ENCODE assay signal across 31 cellular contexts in the genomic region with DNA sequence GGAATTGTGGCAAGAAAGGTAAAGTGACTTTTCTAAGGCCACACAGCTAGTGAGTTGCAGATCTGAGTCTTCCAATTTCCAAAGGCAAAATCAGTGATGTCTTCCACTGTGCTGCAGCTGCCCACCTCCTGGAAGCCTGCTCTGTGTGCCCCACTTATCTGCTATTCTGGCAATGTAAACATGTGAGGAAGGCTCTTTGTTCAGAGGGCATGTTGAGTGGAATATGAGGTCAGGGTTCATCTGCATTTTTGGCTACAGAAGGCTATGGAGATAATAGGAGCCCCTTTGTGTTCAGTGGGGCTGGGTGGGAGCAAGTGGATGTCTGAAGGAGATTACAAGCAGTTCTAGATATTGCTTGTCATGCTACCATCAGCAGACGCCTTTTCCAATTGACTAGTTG.
DNase-seq lines count a peak whose midpoint lies in the region; ATAC-seq, FAIRE-seq and TF ChIP-seq lines count a peak whose summit lies in the region.
"Had no signal": no experiment of that assay in that cellular context is flagged by ENCODE, and none has a peak within 500 bp of the region (broad histone marks: within the 10 kb centered on the region; RNA-seq: fewer than 3 reads in every experiment).

No MANE protein-coding gene starts in this region.

- H3K4me3 Mint-ChIP-seq in HFFc6: no peak overlapping the region
- H3K4me3 Mint-ChIP-seq: activated CD4-positive, alpha-beta T cell treated with anti-CD3 and anti-CD28 coated beads for 36 hours; activated CD8-positive, alpha-beta T cell treated with anti-CD3 and anti-CD28 coated beads, Interleukin-2, amount 10 ng/mL, durations not matched to agents 7 days and 5 days; activated naive CD8-positive, alpha-beta T cell treated with anti-CD3 and anti-CD28 coated beads for 36 hours; CD14-positive monocyte; central memory CD8-positive, alpha-beta T cell; dendritic cell treated with granulocyte-macrophage colony-stimulating factor and Interleukin-4, amounts not matched to agents 40 ng/mL and 50 ng/mL, for 4 days; endodermal cell; neural progenitor cell; stimulated activated naive B cell treated with anti-CD40 and anti-IgM and Interleukin-4, amounts not matched to agents 10 μg/mL and 1 μg/mL and 100 μg/mL, for 72 hours; T-helper 2 cell treated with Interferon-gamma antibody and Interleukin-4, amounts not matched to agents 5 μg/mL and 100 μg/mL, for 36 hours had no signal

- BruUV-seq in HepG2 (replicated peaks; lab: Mats Ljungman, UMichigan): no TSS peak

- no peak overlapping the region for H3K9ac ChIP-seq in HepG2 (ENCODE audit: insufficient read depth, low read depth, low read length)
- H3K9ac ChIP-seq: neural progenitor cell had no signal

- H3K4me3 ChIP-seq in HepG2 (replicated peaks in 1 of 3; ENCODE audit: insufficient read depth in 1 of 3, low read depth in 2 of 3, low read length in 3 of 3): no peak overlapping the region
- H3K4me3 ChIP-seq: hepatocyte, neural progenitor cell, right lobe of liver, upper lobe of right lung had no signal

- FAIRE-seq in HepG2 (lab: Jason Lieb, UNC): peak; percentile 40
- FAIRE-seq: astrocyte, G401.6, H1 had no signal

- no peaks in the 10 kb centered on the region for H4K20me1 ChIP-seq in HepG2 (ENCODE audit: insufficient read depth, low read length)

- TF ChIP-seq CTCF in HepG2 (CRISPR knock-in tag; IDR thresholded peaks at IDR 0.05): 0 out of 2 replicates have a peak, but pooled peaks have one; percentile 4
- TF ChIP-seq CTCF in HFFc6 (IDR thresholded peaks at IDR 0.05): no peak

- no peaks in the 10 kb centered on the region for H3K36me3 ChIP-seq in HepG2 (replicated peaks in 1 of 2; ENCODE audit: control insufficient read depth in 1 of 2, insufficient read depth in 2 of 2, low read length in 2 of 2)
- H3K36me3 ChIP-seq: neural progenitor cell, right lobe of liver, upper lobe of right lung had no signal

- peak overlapping the region; percentile 44 for H3K27ac ChIP-seq in HepG2 (ENCODE audit: extremely low read length, insufficient read depth, low read length)
- H3K27ac ChIP-seq: hepatocyte, neural progenitor cell, right lobe of liver, upper lobe of right lung had no signal

- no peak overlapping the region for H3K27ac Mint-ChIP-seq in HFFc6
- H3K27ac Mint-ChIP-seq: activated CD4-positive, alpha-beta T cell treated with anti-CD3 and anti-CD28 coated beads for 36 hours; activated CD8-positive, alpha-beta T cell treated with anti-CD3 and anti-CD28 coated beads, Interleukin-2, amount 10 ng/mL, durations not matched to agents 7 days and 5 days; activated naive CD8-positive, alpha-beta T cell treated with anti-CD3 and anti-CD28 coated beads for 36 hours; CD14-positive monocyte; dendritic cell treated with granulocyte-macrophage colony-stimulating factor and Interleukin-4, amounts not matched to agents 40 ng/mL and 50 ng/mL, for 4 days; endodermal cell; neural progenitor cell; stimulated activated naive B cell treated with anti-CD40 and anti-IgM and Interleukin-4, amounts not matched to agents 10 μg/mL and 1 μg/mL and 100 μg/mL, for 72 hours; T-helper 2 cell treated with Interferon-gamma antibody and Interleukin-4, amounts not matched to agents 5 μg/mL and 100 μg/mL, for 36 hours had no signal

- intact Hi-C loops in HepG2 (cut with micrococcal nuclease; ENCODE audit: unreplicated experiment): loop anchor here (1.0 to 5.0 kb wide), 4 partner anchors 36 to 121 kb away; no protein-coding TSS in a partner anchor

- CTCF ChIA-PET in HepG2 (lab: Yijun Ruan, JAX; ENCODE audit: low intra/inter-chr PET ratio, low total read pairs): no interaction called here

- peak; percentile 90 for DNase-seq in DMS79 (lab: John Stamatoyannopoulos, UW)
- DNase-seq in NCI-H146 treated with DMSO at 0.1 percent for 48 hours (lab: John Stamatoyannopoulos, UW; ENCODE audit: unreplicated experiment): peak; percentile 96
- DNase-seq in NCI-H345 treated with DMSO at 0.1 percent for 48 hours (lab: John Stamatoyannopoulos, UW; ENCODE audit: unreplicated experiment): peak; percentile 72
- peak; percentile 80 for DNase-seq in HepG2 (ENCODE audit: low spot score)
- DNase-seq in NK-92 (lab: John Stamatoyannopoulos, UW; ENCODE audit: unreplicated experiment): no peak
- DNase-seq in HFFc6: no peak
- DNase-seq: activated CD4-positive, alpha-beta T cell treated with anti-CD3 and anti-CD28 coated beads for 36 hours; activated CD8-positive, alpha-beta T cell treated with anti-CD3 and anti-CD28 coated beads, Interleukin-2, amount 10 ng/mL, durations not matched to agents 7 days and 5 days; activated naive CD8-positive, alpha-beta T cell treated with anti-CD3 and anti-CD28 coated beads for 36 hours; endodermal cell; foreskin fibroblast; IMR-90; OCI-M1; posterior cingulate gyrus; right lobe of liver; stimulated activated CD4-positive, alpha-beta T cell treated with anti-CD3 and anti-CD28 coated beads, Interleukin-12 subunit alpha, Interleukin-12 subunit beta, amount 100 ng/mL, for 4 hours; stimulated activated CD4-positive, alpha-beta T cell treated with anti-CD3 and anti-CD28 coated beads, Interleukin-4, amount 100 ng/mL, for 4 hours; stimulated activated naive B cell treated with anti-CD40 and anti-IgM and Interleukin-4, amounts not matched to agents 10 μg/mL and 1 μg/mL and 100 μg/mL, for 72 hours; upper lobe of right lung had no signal

- ATAC-seq in HepG2: peak; percentile 84
- ATAC-seq in HG02610 (IDR thresholded peaks at IDR 0.05; ENCODE audit: unreplicated experiment): no peak
- ATAC-seq: activated CD4-positive, alpha-beta T cell treated with anti-CD3 and anti-CD28 coated beads for 36 hours; activated CD8-positive, alpha-beta T cell treated with anti-CD3 and anti-CD28 coated beads, Interleukin-2, amount 10 ng/mL, durations not matched to agents 7 days and 5 days; esophagus mucosa; Right ventricle myocardium inferior; stimulated activated naive B cell treated with anti-CD40 and anti-IgM and Interleukin-4, amounts not matched to agents 10 μg/mL and 1 μg/mL and 100 μg/mL, for 72 hours; upper lobe of right lung had no signal

- no peaks in the 10 kb centered on the region; the same call in 1 of the 2 replicates for H3K27me3 Mint-ChIP-seq in HFFc6 (ENCODE audit: insufficient read depth)

- H3K4me2 ChIP-seq in HepG2 (ENCODE audit: low read depth, low read length): peak overlapping the region; percentile 50
- H3K4me2 ChIP-seq: hepatocyte, neural progenitor cell had no signal

- no peaks in the 10 kb centered on the region for H3K4me1 Mint-ChIP-seq in HFFc6 (ENCODE audit: low read depth)
- H3K4me1 Mint-ChIP-seq: activated CD4-positive, alpha-beta T cell treated with anti-CD3 and anti-CD28 coated beads for 36 hours; activated naive CD8-positive, alpha-beta T cell treated with anti-CD3 and anti-CD28 coated beads for 36 hours; CD14-positive monocyte; central memory CD8-positive, alpha-beta T cell; stimulated activated naive B cell treated with anti-CD40 and anti-IgM and Interleukin-4, amounts not matched to agents 10 μg/mL and 1 μg/mL and 100 μg/mL, for 72 hours had no signal

- in situ Hi-C loops in HepG2 (cut with HindIII; ENCODE audit: extremely low pct_ligation_motif_present, low pct_unique_long_range_greater_than_20kb): no loop called here

- TF ChIP-seq RAD21 in HepG2 (CRISPR knock-in tag; IDR thresholded peaks at IDR 0.05): no peak

- H3K9me3 ChIP-seq in HepG2 (ENCODE audit: low read length): no peaks in the 10 kb centered on the region
- H3K9me3 ChIP-seq: right lobe of liver, upper lobe of right lung had no signal

- H3K9me3 Mint-ChIP-seq in HFFc6: peaks cover 62% of the 10 kb centered on the region
- H3K9me3 Mint-ChIP-seq: activated naive CD8-positive, alpha-beta T cell treated with anti-CD3 and anti-CD28 coated beads for 36 hours; dendritic cell treated with granulocyte-macrophage colony-stimulating factor and Interleukin-4, amounts not matched to agents 40 ng/mL and 50 ng/mL, for 4 days; endodermal cell; T-helper 2 cell treated with Interferon-gamma antibody and Interleukin-4, amounts not matched to agents 5 μg/mL and 100 μg/mL, for 36 hours had no signal

- H3K36me3 Mint-ChIP-seq in HFFc6 (ENCODE audit: low read depth): peaks cover 5% of the 10 kb centered on the region; the same call in 1 of the 2 replicates
- H3K36me3 Mint-ChIP-seq: activated naive CD8-positive, alpha-beta T cell treated with anti-CD3 and anti-CD28 coated beads for 36 hours; CD14-positive monocyte; neural progenitor cell; stimulated activated naive B cell treated with anti-CD40 and anti-IgM and Interleukin-4, amounts not matched to agents 10 μg/mL and 1 μg/mL and 100 μg/mL, for 72 hours had no signal

- no peak for TF ChIP-seq POLR2A in HepG2 (IDR thresholded peaks at IDR 0.05; ENCODE audit: insufficient read depth in 1 of 2, low read depth in 2 of 2, low read length in 2 of 2)

- no peaks in the 10 kb centered on the region for H3K27me3 ChIP-seq in HepG2 (ENCODE audit: control insufficient read depth in 1 of 2, insufficient read depth in 2 of 2, low read length in 2 of 2)
- H3K27me3 ChIP-seq: neural progenitor cell, right lobe of liver had no signal

- TF ChIP-seq EP300 in HepG2 (IDR thresholded peaks at IDR 0.05; ENCODE audit: low read depth in 2 of 2, low read length in 2 of 2): peak in 1 of 2 experiments; percentile 91; a peak in 2 of 4 replicates
- TF ChIP-seq EP300 in HepG2 (CRISPR knock-in tag; IDR thresholded peaks at IDR 0.05; ENCODE audit: borderline replicate concordance): peak; percentile 52; the same call in 1 of the 2 replicates

- POLR2A ChIA-PET in HepG2 (lab: Yijun Ruan, JAX): interaction anchor here (1.6 kb wide), 1 partner anchor 9 kb away, joined by 3 read pairs; no protein-coding TSS in a partner anchor

- H2AFZ ChIP-seq in HepG2 (ENCODE audit: low read length): no peak overlapping the region
- H2AFZ ChIP-seq: hepatocyte, neural progenitor cell had no signal

- H3K79me2 ChIP-seq in HepG2 (ENCODE audit: insufficient read depth, low read length): no peaks in the 10 kb centered on the region
- H3K79me2 ChIP-seq: hepatocyte had no signal

- H3K4me1 ChIP-seq in HepG2 (ENCODE audit: insufficient read depth, low read length): peaks cover 32% of the 10 kb centered on the region
- H3K4me1 ChIP-seq: right lobe of liver, upper lobe of right lung had no signal

- 0% methylated on average over 1 of the region's 1 CpG for WGBS in HepG2 (ENCODE audit: low lambda C conversion rate)

TF ChIP-seq in HepG2, 621 proteins besides CTCF, POLR2A, EP300 and RAD21 (continues in another document):
- TF ChIP-seq NFRKB (IDR thresholded peaks at IDR 0.05) (no peak), JUNB (CRISPR knock-in tag; IDR thresholded peaks at IDR 0.05; ENCODE audit: borderline replicate concordance) (no peak), ETV5 (CRISPR knock-in tag; IDR thresholded peaks at IDR 0.05; ENCODE audit: borderline replicate concordance) (no peak; the same call in 1 of the 2 replicates), ZNF816 (CRISPR knock-in tag; IDR thresholded peaks at IDR 0.05; ENCODE audit: borderline replicate concordance) (no peak), ZNF333 (CRISPR knock-in tag; IDR thresholded peaks at IDR 0.05; ENCODE audit: borderline replicate concordance) (no peak), ZNF790 (CRISPR knock-in tag; IDR thresholded peaks at IDR 0.05; ENCODE audit: borderline replicate concordance) (no peak)

Comparison
In these comparisons a context has a peak if more than half of its experiments do, and no peak if none do; other contexts are left out.
1. DNase-seq: peak in DMS79 (single experiment), NCI-H146 treated with DMSO at 0.1 percent for 48 hours (single experiment), NCI-H345 treated with DMSO at 0.1 percent for 48 hours (single experiment) and HepG2 (single experiment); none in NK-92 (single experiment) and HFFc6 (single experiment).